ENCODE assay signal across 8 cellular contexts in the genomic region with DNA sequence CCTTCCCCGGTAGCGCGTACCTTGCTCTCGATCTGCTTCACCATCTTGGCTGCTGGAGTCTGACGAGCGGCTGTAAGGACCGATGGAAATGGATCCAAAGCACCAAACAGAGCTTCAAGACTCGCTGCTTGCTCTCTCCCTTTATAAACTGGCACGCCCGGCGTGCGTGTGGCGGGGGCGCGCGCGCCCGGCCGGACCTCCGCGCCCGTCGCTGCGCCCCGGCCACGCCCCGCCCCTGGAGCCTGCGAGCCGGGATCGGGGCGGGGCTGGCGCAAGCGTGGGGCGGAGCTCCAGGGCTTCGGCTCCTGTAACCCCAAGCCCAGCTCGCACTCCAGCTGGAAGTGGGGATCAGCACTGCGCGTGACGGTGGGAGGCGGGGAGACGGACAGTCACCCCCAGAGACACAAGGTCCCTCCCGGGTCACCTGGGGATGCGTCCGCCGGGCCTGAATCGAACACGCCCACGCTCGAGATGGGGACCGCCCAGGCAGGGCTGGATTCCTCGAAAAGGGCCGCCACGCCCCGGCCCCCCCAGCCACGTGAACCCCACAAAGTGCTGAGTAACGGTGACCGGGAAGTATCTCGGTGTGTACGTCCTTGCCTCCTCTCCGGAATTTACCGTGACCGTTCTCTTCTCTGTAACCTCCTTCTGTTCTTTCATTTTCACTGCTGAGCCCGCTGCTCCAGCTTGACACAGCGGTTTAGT. TPM values are rescaled to one million over a fixed set of nuclear protein-coding genes. Genes with fewer than 3 reads are reported as not detected.
DNase-seq lines count a peak whose midpoint lies in the region; ATAC-seq and TF ChIP-seq lines count a peak whose summit lies in the region.

TXN (minus strand) TSS at position 116 of the 705 bp plus-strand sequence; CDS start at position 44, 72 bp downstream.

- peak in 1 of 2 donors; percentile 88 for TF ChIP-seq POLR2A in vagina (IDR thresholded peaks at IDR 0.05)

- TF ChIP-seq CTCF in right atrium auricular region (IDR thresholded peaks at IDR 0.05) (no peak), vagina (IDR thresholded peaks at IDR 0.05) (no peak)

- H3K4me3 ChIP-seq in right atrium auricular region: peak within 1 kb of the TSS; percentile 83 to 88
- peak within 1 kb of the TSS; percentile 69 to 96 for H3K4me3 ChIP-seq in vagina

- intact Hi-C loops in vagina (cut with DNase I): no loop called here

- H3K27me3 ChIP-seq in right atrium auricular region (no peaks in the 10 kb centered on the region), vagina (no peaks in the 10 kb centered on the region)

- DNase-seq in NCI-H146 treated with DMSO at 0.1 percent for 48 hours (lab: John Stamatoyannopoulos, UW; ENCODE audit: unreplicated experiment) (peak; percentile 27), T-helper 2 cell (peak; percentile 61 to 92 (median 72)), right atrium auricular region (ENCODE audit: low spot score) (peak; percentile 90), putamen (ENCODE audit: low spot score) (peak; percentile 91), vagina (ENCODE audit: extremely low spot score in 2 of 2) (peak in 1 of 2 donors; percentile 93)

- H3K9me3 ChIP-seq in right atrium auricular region (no peaks in the 10 kb centered on the region), vagina (no peaks in the 10 kb centered on the region)

- no peaks in the 10 kb centered on the region for H3K36me3 ChIP-seq in right atrium auricular region
- no peaks in the 10 kb centered on the region for H3K36me3 ChIP-seq in vagina

- H3K27ac ChIP-seq in angular gyrus (ENCODE audit: low read depth, low read length) (peak within 1 kb of the TSS; percentile 79), right atrium auricular region (peak within 1 kb of the TSS; percentile 91 to 95), vagina (peak within 1 kb of the TSS; percentile 95)

- ATAC-seq in GM18499 (IDR thresholded peaks at IDR 0.05; ENCODE audit: insufficient read depth, unreplicated experiment) (peak; percentile 41), HG02884 (IDR thresholded peaks at IDR 0.05; ENCODE audit: unreplicated experiment) (peak; percentile 62)

- H3K4me1 ChIP-seq in right atrium auricular region (peaks cover 0 to 23% of the 10 kb centered on the region in 2 donors), vagina (peaks cover 45% of the 10 kb centered on the region)

RNA-seq across cellular contexts. Expression of gene TXN, which starts in this region (rescaled TPM):
- total RNA-seq in right atrium auricular region (10 to 100 TPM; 90.5 to 92.5 TPM), vagina (162 TPM)
